Comparison of ENCODE assay signal across 9 cellular contexts in the genomic region with DNA sequence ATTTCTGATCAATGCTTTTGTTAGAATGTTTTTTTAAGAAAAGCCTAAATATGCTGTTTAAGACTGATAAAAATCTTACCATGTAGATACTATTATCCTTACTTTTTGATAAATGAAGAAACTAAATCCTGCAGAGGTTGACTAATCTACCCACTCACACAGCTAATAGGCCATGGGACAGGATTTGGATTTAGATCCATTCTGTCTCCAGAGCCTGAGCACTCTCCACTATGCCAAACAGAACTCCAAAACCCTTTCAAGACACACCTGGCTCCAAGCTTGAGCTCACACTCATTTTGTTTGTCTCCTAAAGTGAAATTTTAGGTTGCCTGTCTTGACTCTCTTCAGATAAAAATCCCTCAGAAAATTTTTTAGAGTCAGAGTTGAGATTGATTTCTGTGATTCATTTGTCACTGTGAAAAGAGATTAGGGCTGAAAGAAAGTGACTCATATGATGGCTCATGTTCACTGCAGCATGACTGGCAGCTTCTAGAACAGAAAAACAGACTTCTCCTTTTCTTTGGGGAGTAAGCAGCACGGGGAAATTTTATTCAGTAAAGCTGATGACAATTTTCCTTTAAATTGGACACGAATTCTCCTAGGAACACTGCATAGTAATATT.
A peak's percentile ranks its signal among the peaks of the same experiment; 100 is the strongest.
DNase-seq lines count a peak whose midpoint lies in the region; ATAC-seq, FAIRE-seq and TF ChIP-seq lines count a peak whose summit lies in the region.
"Had no signal": no experiment of that assay in that cellular context is flagged by ENCODE, and none has a peak within 500 bp of the region (broad histone marks: within the 10 kb centered on the region; RNA-seq: fewer than 3 reads in every experiment).

No MANE protein-coding gene starts in this region.

- BruUV-seq in K562 (replicated peaks; lab: Mats Ljungman, UMichigan) = no TSS peak

- ATAC-seq in GM21515 (IDR thresholded peaks at IDR 0.05; ENCODE audit: unreplicated experiment) = peak; percentile 87
- ATAC-seq in K562 = peak; percentile 54; the same call in 2 of the 3 replicates

- peak; percentile 68 for FAIRE-seq in K562 (lab: Jason Lieb, UNC)

- no peaks in the 10 kb centered on the region for H3K79me2 ChIP-seq in K562 (ENCODE audit: control insufficient read depth, insufficient read depth, low read length)

- DNase-seq in EH (ENCODE audit: low read depth) (peak; percentile 40), HK-2 (ENCODE audit: unreplicated experiment) (peak; percentile 7), K562 (ENCODE audit: extremely low read depth in 1 of 4, low spot score in 3 of 4) (peak in 1 of 4 experiments; percentile 41), skeletal muscle cell (ENCODE audit: low read depth) (peak; percentile 45), RPMI8226 (no peak), DMS153 treated with DMSO at 0.1 percent for 48 hours (lab: John Stamatoyannopoulos, UW; ENCODE audit: unreplicated experiment) (no peak)
- no peak for DNase-seq in activated CD4-positive, alpha-beta T cell treated with anti-CD3 and anti-CD28 coated beads for 4 hours
- DNase-seq: activated naive CD8-positive, alpha-beta T cell treated with anti-CD3 and anti-CD28 coated beads, Interleukin-2, amount 10 ng/mL, durations not matched to agents 7 days and 5 days had no signal

- no peaks in the 10 kb centered on the region for H3K4me1 ChIP-seq in K562 (replicated peaks in 1 of 2; ENCODE audit: control insufficient read depth in 2 of 2, insufficient read depth in 2 of 2, low read length in 2 of 2)

- no peaks in the 10 kb centered on the region for H3K9me3 ChIP-seq in K562 (replicated peaks; ENCODE audit: control insufficient read depth, insufficient read depth, low read depth, low read length)

- POLR2A ChIA-PET in K562 (lab: Yijun Ruan, JAX) = interaction anchor here (0.8 kb wide), 1 partner anchor 253 kb away, joined by 3 read pairs; no protein-coding TSS in a partner anchor

- H3K27me3 ChIP-seq in K562 (ENCODE audit: control insufficient read depth in 2 of 2, insufficient read depth in 2 of 2, low read length in 2 of 2) = no peaks in the 10 kb centered on the region

- CTCF ChIA-PET in K562 (lab: Yijun Ruan, JAX; ENCODE audit: low intra/inter-chr PET ratio) = no interaction called here

- H3K9me1 ChIP-seq in K562 (ENCODE audit: control insufficient read depth, insufficient read depth, low read length) = no peaks in the 10 kb centered on the region

- intact Hi-C loops in K562 (cut with micrococcal nuclease) = loop anchor here (2.0 kb wide), 2 partner anchors 255 to 609 kb away; no protein-coding TSS in a partner anchor

- H3K9ac ChIP-seq in K562 (ENCODE audit: insufficient read depth in 1 of 2, low read depth in 2 of 2, low read length in 2 of 2) = no peak overlapping the region

- no peak for TF ChIP-seq EP300 in K562 (IDR thresholded peaks at IDR 0.05; ENCODE audit: low read length)

- 0% methylated on average over 2 of the region's 2 CpGs for WGBS in K562 (ENCODE audit: insufficient coverage, low coverage, missing lambda C conversion rate)

- no peak overlapping the region for H3K27ac ChIP-seq in K562 (ENCODE audit: extremely low read depth, low read depth, low read length)

- no peak for TF ChIP-seq CTCF in K562 (IDR thresholded peaks at IDR 0.05 in 2 of 3, conservative IDR thresholded peaks at IDR 0.05 in 1 of 3; ENCODE audit: insufficient read depth in 2 of 3, low read depth in 1 of 3, low read length in 3 of 3)

- no peak overlapping the region for H3K4me3 ChIP-seq in K562
- no peak overlapping the region for H3K4me3 ChIP-seq in skeletal muscle cell (ENCODE audit: low read depth, low read length)

- H3K4me2 ChIP-seq in K562 (ENCODE audit: insufficient read depth, low read length) = no peak overlapping the region

- TF ChIP-seq RAD21 in K562 (CRISPR knock-in tag; conservative IDR thresholded peaks at IDR 0.05 in 1 of 2, IDR thresholded peaks at IDR 0.05 in 1 of 2) = 0 out of 4 replicates have a peak, but pooled peaks of 1 of the 2 experiments have one; percentile 12

- no peak for TF ChIP-seq POLR2A in K562 (conservative IDR thresholded peaks at IDR 0.05)

- no peak overlapping the region for H2AFZ ChIP-seq in K562 (ENCODE audit: low read depth, low read length)

- H4K20me1 ChIP-seq in K562 (replicated peaks; ENCODE audit: control insufficient read depth, insufficient read depth, low read length) = no peaks in the 10 kb centered on the region

- no peaks in the 10 kb centered on the region for H3K36me3 ChIP-seq in K562 (ENCODE audit: control insufficient read depth, insufficient read depth, low read length)

- in situ Hi-C loops in K562 (cut with MboI) = no loop called here

TF ChIP-seq in K562, 482 proteins besides CTCF, POLR2A, EP300 and RAD21 (continues in another document):
- no peak for TF ChIP-seq ZZZ3 (IDR thresholded peaks at IDR 0.05)
- TF ChIP-seq, protein P1, sequence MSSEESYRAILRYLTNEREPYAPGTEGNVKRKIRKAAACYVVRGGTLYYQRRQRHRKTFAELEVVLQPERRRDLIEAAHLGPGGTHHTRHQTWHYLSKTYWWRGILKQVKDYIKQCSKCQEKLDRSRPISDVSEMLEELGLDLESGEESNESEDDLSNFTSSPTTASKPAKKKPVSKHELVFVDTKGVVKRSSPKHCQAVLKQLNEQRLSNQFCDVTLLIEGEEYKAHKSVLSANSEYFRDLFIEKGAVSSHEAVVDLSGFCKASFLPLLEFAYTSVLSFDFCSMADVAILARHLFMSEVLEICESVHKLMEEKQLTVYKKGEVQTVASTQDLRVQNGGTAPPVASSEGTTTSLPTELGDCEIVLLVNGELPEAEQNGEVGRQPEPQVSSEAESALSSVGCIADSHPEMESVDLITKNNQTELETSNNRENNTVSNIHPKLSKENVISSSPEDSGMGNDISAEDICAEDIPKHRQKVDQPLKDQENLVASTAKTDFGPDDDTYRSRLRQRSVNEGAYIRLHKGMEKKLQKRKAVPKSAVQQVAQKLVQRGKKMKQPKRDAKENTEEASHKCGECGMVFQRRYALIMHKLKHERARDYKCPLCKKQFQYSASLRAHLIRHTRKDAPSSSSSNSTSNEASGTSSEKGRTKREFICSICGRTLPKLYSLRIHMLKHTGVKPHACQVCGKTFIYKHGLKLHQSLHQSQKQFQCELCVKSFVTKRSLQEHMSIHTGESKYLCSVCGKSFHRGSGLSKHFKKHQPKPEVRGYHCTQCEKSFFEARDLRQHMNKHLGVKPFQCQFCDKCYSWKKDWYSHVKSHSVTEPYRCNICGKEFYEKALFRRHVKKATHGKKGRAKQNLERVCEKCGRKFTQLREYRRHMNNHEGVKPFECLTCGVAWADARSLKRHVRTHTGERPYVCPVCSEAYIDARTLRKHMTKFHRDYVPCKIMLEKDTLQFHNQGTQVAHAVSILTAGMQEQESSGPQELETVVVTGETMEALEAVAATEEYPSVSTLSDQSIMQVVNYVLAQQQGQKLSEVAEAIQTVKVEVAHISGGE (CRISPR knock-in tag; IDR thresholded peaks at IDR 0.05) = peak in 1 of 3 experiments; percentile 47; a peak in 1 of 6 replicates
- no peak for TF ChIP-seq RBBP5 (IDR thresholded peaks at IDR 0.05; ENCODE audit: borderline replicate concordance, insufficient read depth, low read length, poor library complexity, severe bottlenecking)
- TF ChIP-seq ZNF316 (IDR thresholded peaks at IDR 0.05) = peak; percentile 8; the same call in 1 of the 2 replicates
- TF ChIP-seq MTA2 (IDR thresholded peaks at IDR 0.05; ENCODE audit: low read depth) = peak; percentile 37; the same call in 1 of the 2 replicates
- no peak for TF ChIP-seq ATF1 (CRISPR knock-in tag; IDR thresholded peaks at IDR 0.05)
- TF ChIP-seq ATF1 (tag; IDR thresholded peaks at IDR 0.05) = 0 out of 2 replicates have a peak, but pooled peaks have one; percentile 12
- TF ChIP-seq FOSL1 (tag; conservative IDR thresholded peaks at IDR 0.05) = peak; percentile 99
- TF ChIP-seq CBX5 (IDR thresholded peaks at IDR 0.05; ENCODE audit: borderline replicate concordance, low read depth) = no peak
- TF ChIP-seq MAFG (tag; conservative IDR thresholded peaks at IDR 0.05) = peak; percentile 71
- no peak for TF ChIP-seq ZNF212 (CRISPR knock-in tag; IDR thresholded peaks at IDR 0.05)
- TF ChIP-seq, protein P2, sequence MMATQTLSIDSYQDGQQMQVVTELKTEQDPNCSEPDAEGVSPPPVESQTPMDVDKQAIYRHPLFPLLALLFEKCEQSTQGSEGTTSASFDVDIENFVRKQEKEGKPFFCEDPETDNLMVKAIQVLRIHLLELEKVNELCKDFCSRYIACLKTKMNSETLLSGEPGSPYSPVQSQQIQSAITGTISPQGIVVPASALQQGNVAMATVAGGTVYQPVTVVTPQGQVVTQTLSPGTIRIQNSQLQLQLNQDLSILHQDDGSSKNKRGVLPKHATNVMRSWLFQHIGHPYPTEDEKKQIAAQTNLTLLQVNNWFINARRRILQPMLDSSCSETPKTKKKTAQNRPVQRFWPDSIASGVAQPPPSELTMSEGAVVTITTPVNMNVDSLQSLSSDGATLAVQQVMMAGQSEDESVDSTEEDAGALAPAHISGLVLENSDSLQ (IDR thresholded peaks at IDR 0.05) = peak; percentile 76
- TF ChIP-seq MEIS2 (IDR thresholded peaks at IDR 0.05; ENCODE audit: partially characterized antibody) = peak; percentile 81
- peak; percentile 76; the same call in 1 of the 2 replicates for TF ChIP-seq SMARCE1 (IDR thresholded peaks at IDR 0.05)
- no peak for TF ChIP-seq ZNF24 (IDR thresholded peaks at IDR 0.05)
- peak; percentile 81 for TF ChIP-seq TEAD4 (IDR thresholded peaks at IDR 0.05; ENCODE audit: low read length)
- TF ChIP-seq TEAD4 (CRISPR knock-in tag; IDR thresholded peaks at IDR 0.05; ENCODE audit: borderline replicate concordance) = no peak
- TF ChIP-seq CBFA2T3 (IDR thresholded peaks at IDR 0.05) = peak; percentile 86
- TF ChIP-seq HDAC2 (IDR thresholded peaks at IDR 0.05) = peak; percentile 96
- TF ChIP-seq DPF2 (IDR thresholded peaks at IDR 0.05) = peak; percentile 78
- TF ChIP-seq EZH2 (IDR thresholded peaks at IDR 0.05; ENCODE audit: borderline replicate concordance, low read depth, low read length) = no peak
- peak; percentile 77 for TF ChIP-seq HMG20A (CRISPR knock-in tag; conservative IDR thresholded peaks at IDR 0.05)
- peak; percentile 61 for TF ChIP-seq SMARCC2 (IDR thresholded peaks at IDR 0.05; ENCODE audit: low read depth)

Comparison
In these comparisons a context has a peak if more than half of its experiments do, and no peak if none do; other contexts are left out.
1. DNase-seq: peak in EH (single experiment), HK-2 (single experiment) and skeletal muscle cell (single experiment); none in RPMI8226 (single experiment), DMS153 treated with DMSO at 0.1 percent for 48 hours (single experiment) and activated CD4-positive, alpha-beta T cell treated with anti-CD3 and anti-CD28 coated beads for 4 hours (0 of 2).